21 cellular contexts compared by ENCODE assay signal in the genomic region with DNA sequence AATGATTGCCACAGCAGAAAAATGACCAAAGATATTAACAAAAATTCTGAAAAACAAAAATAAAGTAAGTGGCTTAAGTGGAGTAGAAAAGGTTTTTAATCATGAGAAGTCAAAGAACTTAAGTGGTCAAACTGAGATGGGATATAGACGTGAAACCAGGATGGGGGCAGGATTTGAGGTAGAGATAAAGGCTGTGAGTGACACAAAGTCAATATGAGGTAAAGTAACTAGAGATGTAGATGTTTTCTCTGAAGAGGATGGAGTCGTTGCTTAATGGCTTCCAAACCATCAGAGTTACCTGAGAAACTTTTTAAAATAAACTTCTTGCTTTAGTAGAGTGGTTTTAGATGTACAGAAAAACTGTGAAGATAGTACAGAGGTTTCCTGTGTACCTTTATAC. TPM values are rescaled to one million over a fixed set of nuclear protein-coding genes. Genes with fewer than 3 reads are reported as not detected.
DNase-seq lines count a peak whose midpoint lies in the region; ATAC-seq and TF ChIP-seq lines count a peak whose summit lies in the region.
"Had no signal": no experiment of that assay in that cellular context is flagged by ENCODE, and none has a peak within 500 bp of the region (broad histone marks: within the 10 kb centered on the region; RNA-seq: fewer than 3 reads in every experiment).

No MANE protein-coding gene starts in this region.

- no peak for DNase-seq in activated CD8-positive, alpha-beta T cell treated with anti-CD3 and anti-CD28 coated beads for 36 hours
- no peak for DNase-seq in activated CD8-positive, alpha-beta T cell treated with anti-CD3 and anti-CD28 coated beads, Interleukin-2, amount 10 ng/mL, durations not matched to agents 7 days and 5 days
- no peak for DNase-seq in CD4-positive, CD25-positive, alpha-beta regulatory T cell
- DNase-seq in activated CD4-positive, alpha-beta memory T cell treated with anti-CD3 and anti-CD28 coated beads for 36 hours = no peak
- no peak for DNase-seq in immature natural killer cell
- DNase-seq in PC-3 = no peak
- no peak for DNase-seq in NOMO-1 treated with DMSO at 0.1 percent for 48 hours (lab: John Stamatoyannopoulos, UW; ENCODE audit: unreplicated experiment)
- DNase-seq in brain microvascular endothelial cell = no peak
- DNase-seq: 8988T, DMS 273 treated with DMSO at 0.1 percent for 48 hours, GF-D8, HFFc6, Kasumi-1, MM.1S, NCI-H1105 treated with DMSO at 0.1 percent for 48 hours, NCI-H1694 treated with DMSO at 0.1 percent for 48 hours, NCI-H2107, NCI-H2227 treated with DMSO at 0.1 percent for 48 hours, NCI-H524, Peyer's patch had no signal

- intact Hi-C loops in activated CD8-positive, alpha-beta T cell treated with anti-CD3 and anti-CD28 coated beads for 36 hours (cut with micrococcal nuclease) = no loop called here
- intact Hi-C loops in activated CD4-positive, alpha-beta memory T cell treated with anti-CD3 and anti-CD28 coated beads for 36 hours (cut with micrococcal nuclease) = loop anchor here (2.0 kb wide), 1 partner anchor 17 kb away; no protein-coding TSS in a partner anchor
- intact Hi-C loops in PC-3 (cut with micrococcal nuclease) = loop anchor here (10.0 kb wide), 1 partner anchor 47 kb away; no protein-coding TSS in a partner anchor

- peaks cover 8% of the 10 kb centered on the region; the same call in 1 of the 2 replicates for H4K20me1 ChIP-seq in PC-3 (ENCODE audit: low read length)

- peaks cover 13% of the 10 kb centered on the region for H3K9me3 Mint-ChIP-seq in activated CD8-positive, alpha-beta T cell treated with anti-CD3 and anti-CD28 coated beads for 36 hours
- no peaks in the 10 kb centered on the region for H3K9me3 Mint-ChIP-seq in activated CD8-positive, alpha-beta T cell treated with anti-CD3 and anti-CD28 coated beads, Interleukin-2, amount 10 ng/mL, durations not matched to agents 7 days and 5 days (ENCODE audit: insufficient read depth)
- peaks cover 0 to 4% (median 0%) of the 10 kb centered on the region in 7 donors for H3K9me3 Mint-ChIP-seq in CD4-positive, CD25-positive, alpha-beta regulatory T cell
- H3K9me3 Mint-ChIP-seq in activated CD4-positive, alpha-beta memory T cell treated with anti-CD3 and anti-CD28 coated beads for 36 hours = peaks cover 10% of the 10 kb centered on the region
- peaks cover 0 to 4% (median 0%) of the 10 kb centered on the region in 6 donors for H3K9me3 Mint-ChIP-seq in immature natural killer cell

- H3K27me3 Mint-ChIP-seq in activated CD8-positive, alpha-beta T cell treated with anti-CD3 and anti-CD28 coated beads for 36 hours = no peaks in the 10 kb centered on the region
- H3K27me3 Mint-ChIP-seq in activated CD8-positive, alpha-beta T cell treated with anti-CD3 and anti-CD28 coated beads, Interleukin-2, amount 10 ng/mL, durations not matched to agents 7 days and 5 days (ENCODE audit: low read depth) = no peaks in the 10 kb centered on the region
- no peaks in the 10 kb centered on the region for H3K27me3 Mint-ChIP-seq in CD4-positive, CD25-positive, alpha-beta regulatory T cell
- no peaks in the 10 kb centered on the region for H3K27me3 Mint-ChIP-seq in activated CD4-positive, alpha-beta memory T cell treated with anti-CD3 and anti-CD28 coated beads for 36 hours
- H3K27me3 Mint-ChIP-seq in immature natural killer cell (ENCODE audit: low read depth in 3 of 3) = peaks cover 0 to 4% (median 0%) of the 10 kb centered on the region in 3 donors

- no TSS peak for BruUV-seq in PC-3 (replicated peaks; lab: Mats Ljungman, UMichigan)

- peaks cover 0 to 2% of the 10 kb centered on the region in 2 experiments for H3K9me3 ChIP-seq in CD4-positive, CD25-positive, alpha-beta regulatory T cell (ENCODE audit: control insufficient read depth in 2 of 2, low read length in 2 of 2)
- no peaks in the 10 kb centered on the region for H3K9me3 ChIP-seq in PC-3 (ENCODE audit: low read length)
- H3K9me3 ChIP-seq: Peyer's patch had no signal

- H3K36me3 ChIP-seq in CD4-positive, CD25-positive, alpha-beta regulatory T cell (ENCODE audit: control insufficient read depth, insufficient read depth, low read length) = peaks cover 12% of the 10 kb centered on the region
- H3K36me3 ChIP-seq in PC-3 (ENCODE audit: low read depth, low read length) (no peaks in the 10 kb centered on the region), brain microvascular endothelial cell (replicated peaks) (no peaks in the 10 kb centered on the region)

- H3K4me1 Mint-ChIP-seq in activated CD8-positive, alpha-beta T cell treated with anti-CD3 and anti-CD28 coated beads for 36 hours (ENCODE audit: low read depth) = peaks cover 65% of the 10 kb centered on the region
- H3K4me1 Mint-ChIP-seq in activated CD8-positive, alpha-beta T cell treated with anti-CD3 and anti-CD28 coated beads, Interleukin-2, amount 10 ng/mL, durations not matched to agents 7 days and 5 days (ENCODE audit: low read depth) = peaks cover 45% of the 10 kb centered on the region
- H3K4me1 Mint-ChIP-seq in CD4-positive, CD25-positive, alpha-beta regulatory T cell = peaks cover 35 to 82% (median 72%) of the 10 kb centered on the region in 4 donors
- peaks cover 73% of the 10 kb centered on the region for H3K4me1 Mint-ChIP-seq in activated CD4-positive, alpha-beta memory T cell treated with anti-CD3 and anti-CD28 coated beads for 36 hours (ENCODE audit: low read depth)
- H3K4me1 Mint-ChIP-seq in immature natural killer cell = peaks cover 82 to 90% of the 10 kb centered on the region in 2 donors

- no peak overlapping the region for H3K4me3 Mint-ChIP-seq in activated CD8-positive, alpha-beta T cell treated with anti-CD3 and anti-CD28 coated beads for 36 hours
- no peak overlapping the region for H3K4me3 Mint-ChIP-seq in activated CD8-positive, alpha-beta T cell treated with anti-CD3 and anti-CD28 coated beads, Interleukin-2, amount 10 ng/mL, durations not matched to agents 7 days and 5 days
- peak overlapping the region in 3 of 4 donors; percentile 4 to 43 (median 11) for H3K4me3 Mint-ChIP-seq in CD4-positive, CD25-positive, alpha-beta regulatory T cell
- no peak overlapping the region for H3K4me3 Mint-ChIP-seq in activated CD4-positive, alpha-beta memory T cell treated with anti-CD3 and anti-CD28 coated beads for 36 hours
- H3K4me3 Mint-ChIP-seq in immature natural killer cell = peak overlapping the region in 2 of 5 donors; percentile 3 to 52
- H3K4me3 Mint-ChIP-seq: HFFc6 had no signal

- in situ Hi-C loops in brain microvascular endothelial cell (cut with HindIII; ENCODE audit: low pct_ligation_motif_present, low sequenced_read_pairs) = no loop called here

- H3K27ac ChIP-seq in CD4-positive, CD25-positive, alpha-beta regulatory T cell (ENCODE audit: insufficient read depth, low read length, poor library complexity, severe bottlenecking) = peak overlapping the region; percentile 20
- H3K27ac ChIP-seq in PC-3 (ENCODE audit: low read length) (no peak overlapping the region), brain microvascular endothelial cell (no peak overlapping the region)
- H3K27ac ChIP-seq: Peyer's patch had no signal

- no peak for ATAC-seq in activated CD8-positive, alpha-beta T cell treated with anti-CD3 and anti-CD28 coated beads for 36 hours
- ATAC-seq in activated CD8-positive, alpha-beta T cell treated with anti-CD3 and anti-CD28 coated beads, Interleukin-2, amount 10 ng/mL, durations not matched to agents 7 days and 5 days = no peak
- ATAC-seq in CD4-positive, CD25-positive, alpha-beta regulatory T cell (ENCODE audit: low read depth in 2 of 2) = no peak
- ATAC-seq in PC-3 = no peak
- ATAC-seq: Right ventricle myocardium inferior had no signal

- H3K79me2 ChIP-seq in PC-3 (ENCODE audit: low read length) = peaks cover 84% of the 10 kb centered on the region

- CTCF ChIA-PET in activated CD8-positive, alpha-beta T cell treated with anti-CD3 and anti-CD28 coated beads for 36 hours (lab: Charles Lee) = interaction anchor here (1.2 kb wide), 1 partner anchor 84 kb away, joined by 4 read pairs; no protein-coding TSS in a partner anchor
- CTCF ChIA-PET in activated CD8-positive, alpha-beta T cell treated with anti-CD3 and anti-CD28 coated beads, Interleukin-2, amount 10 ng/mL, durations not matched to agents 7 days and 5 days (lab: Charles Lee) = no interaction called here
- CTCF ChIA-PET in activated CD4-positive, alpha-beta memory T cell treated with anti-CD3 and anti-CD28 coated beads for 36 hours (lab: Charles Lee) = interaction anchor here (0.9 kb wide), 1 partner anchor 10 kb away, joined by 3 read pairs; no protein-coding TSS in a partner anchor
- CTCF ChIA-PET in PC-3 (lab: Charles Lee) = no interaction called here

- H3K36me3 Mint-ChIP-seq in activated CD8-positive, alpha-beta T cell treated with anti-CD3 and anti-CD28 coated beads for 36 hours (ENCODE audit: low read depth) = peaks cover 52% of the 10 kb centered on the region
- peaks cover 42% of the 10 kb centered on the region for H3K36me3 Mint-ChIP-seq in activated CD8-positive, alpha-beta T cell treated with anti-CD3 and anti-CD28 coated beads, Interleukin-2, amount 10 ng/mL, durations not matched to agents 7 days and 5 days (ENCODE audit: low read depth)
- peaks cover 22% of the 10 kb centered on the region for H3K36me3 Mint-ChIP-seq in CD4-positive, CD25-positive, alpha-beta regulatory T cell
- H3K36me3 Mint-ChIP-seq in activated CD4-positive, alpha-beta memory T cell treated with anti-CD3 and anti-CD28 coated beads for 36 hours = peaks cover 27% of the 10 kb centered on the region
- peaks cover under 1 to 9% (median 5%) of the 10 kb centered on the region in 3 donors for H3K36me3 Mint-ChIP-seq in immature natural killer cell

- H3K4me3 ChIP-seq in CD4-positive, CD25-positive, alpha-beta regulatory T cell (ENCODE audit: low read depth, low read length) = peak overlapping the region; percentile 52
- no peak overlapping the region for H3K4me3 ChIP-seq in PC-3 (ENCODE audit: low read length)
- no peak overlapping the region for H3K4me3 ChIP-seq in brain microvascular endothelial cell (ENCODE audit: low read depth, low read length)
- H3K4me3 ChIP-seq: Peyer's patch had no signal

- peaks cover 43% of the 10 kb centered on the region for H3K4me1 ChIP-seq in CD4-positive, CD25-positive, alpha-beta regulatory T cell (ENCODE audit: control insufficient read depth, insufficient read depth, low read length, poor library complexity, severe bottlenecking)
- H3K4me1 ChIP-seq in PC-3 (ENCODE audit: insufficient read depth, low read length) = peaks cover 8% of the 10 kb centered on the region

- no peaks in the 10 kb centered on the region for H3K9me2 ChIP-seq in PC-3 (replicated peaks; ENCODE audit: low read length)

- no peak overlapping the region for H2AFZ ChIP-seq in PC-3 (ENCODE audit: low read length)

- peak overlapping the region; percentile 11 for H3K27ac Mint-ChIP-seq in activated CD8-positive, alpha-beta T cell treated with anti-CD3 and anti-CD28 coated beads for 36 hours
- no peak overlapping the region for H3K27ac Mint-ChIP-seq in activated CD8-positive, alpha-beta T cell treated with anti-CD3 and anti-CD28 coated beads, Interleukin-2, amount 10 ng/mL, durations not matched to agents 7 days and 5 days
- H3K27ac Mint-ChIP-seq in CD4-positive, CD25-positive, alpha-beta regulatory T cell = no peak overlapping the region
- peak overlapping the region; percentile 9 for H3K27ac Mint-ChIP-seq in activated CD4-positive, alpha-beta memory T cell treated with anti-CD3 and anti-CD28 coated beads for 36 hours
- peak overlapping the region in 4 of 6 donors; percentile 1 to 53 (median 4) for H3K27ac Mint-ChIP-seq in immature natural killer cell
- H3K27ac Mint-ChIP-seq: HFFc6 had no signal

- no peaks in the 10 kb centered on the region for H3F3A ChIP-seq in PC-3 (ENCODE audit: low read length, unreplicated experiment)

- POLR2A ChIA-PET in activated CD8-positive, alpha-beta T cell treated with anti-CD3 and anti-CD28 coated beads for 36 hours (lab: Charles Lee) = no interaction called here
- POLR2A ChIA-PET in activated CD8-positive, alpha-beta T cell treated with anti-CD3 and anti-CD28 coated beads, Interleukin-2, amount 10 ng/mL, durations not matched to agents 7 days and 5 days (lab: Charles Lee) = no interaction called here
- POLR2A ChIA-PET in activated CD4-positive, alpha-beta memory T cell treated with anti-CD3 and anti-CD28 coated beads for 36 hours (lab: Charles Lee) = interaction anchor here (1.7 kb wide), 1 partner anchor 75 kb away, joined by 9 read pairs; no protein-coding TSS in a partner anchor
- POLR2A ChIA-PET in PC-3 (lab: Charles Lee; ENCODE audit: unreplicated experiment) = no interaction called here

- no peak overlapping the region for H3K9ac ChIP-seq in PC-3 (ENCODE audit: low read length)

- no peaks in the 10 kb centered on the region for H3K27me3 ChIP-seq in CD4-positive, CD25-positive, alpha-beta regulatory T cell (ENCODE audit: control insufficient read depth, insufficient read depth, low read length)
- H3K27me3 ChIP-seq in PC-3 (ENCODE audit: low read length) (no peaks in the 10 kb centered on the region), brain microvascular endothelial cell (replicated peaks) (no peaks in the 10 kb centered on the region)
- H3K27me3 ChIP-seq: Peyer's patch had no signal

- no peak for TF ChIP-seq CTCF in activated CD8-positive, alpha-beta T cell treated with anti-CD3 and anti-CD28 coated beads for 36 hours (IDR thresholded peaks at IDR 0.05)
- TF ChIP-seq CTCF in PC-3 (conservative IDR thresholded peaks at IDR 0.05; ENCODE audit: low read depth, low read length) = no peak
- TF ChIP-seq CTCF in brain microvascular endothelial cell (IDR thresholded peaks at IDR 0.05; ENCODE audit: low read depth, low read length, missing control alignments) = no peak

- no peak overlapping the region for H3K4me2 ChIP-seq in PC-3 (ENCODE audit: low read length)

RNA-seq across cellular contexts. Expression of gene ANKRD12, which starts 21.2 kb away (rescaled TPM):
- 10 to 100 TPM; 62.5 to 68.4 TPM for total RNA-seq in activated CD8-positive, alpha-beta T cell treated with anti-CD3 and anti-CD28 coated beads for 36 hours
- total RNA-seq in activated CD8-positive, alpha-beta T cell treated with anti-CD3 and anti-CD28 coated beads, Interleukin-2, amount 10 ng/mL, durations not matched to agents 7 days and 5 days = 10 to 100 TPM; 60.8 to 68.9 TPM
- total RNA-seq in CD4-positive, CD25-positive, alpha-beta regulatory T cell = 200 TPM
- polyA plus RNA-seq in CD4-positive, CD25-positive, alpha-beta regulatory T cell = 10 to 100 TPM; 28.2 to 41.9 (median 37.0) TPM
- total RNA-seq in activated CD4-positive, alpha-beta memory T cell treated with anti-CD3 and anti-CD28 coated beads for 36 hours = 10 to 100 TPM; 77.8 to 83.9 TPM
- 10 to 100 TPM in 2 of 3 donors, 1 to 10 TPM in 1; 8.8 to 69.7 (median 35.7) TPM for polyA plus RNA-seq in immature natural killer cell
- 14.5 and 19.1 TPM in 2 replicates for total RNA-seq in PC-3 (2014; rRNA removed)

RNA-seq across cellular contexts. Expression of gene NDUFV2, which starts 55.3 kb away (rescaled TPM):
- 100 to 1,000 TPM; 324 to 332 TPM for total RNA-seq in activated CD8-positive, alpha-beta T cell treated with anti-CD3 and anti-CD28 coated beads for 36 hours
- 100 to 1,000 TPM; 200 to 206 TPM for total RNA-seq in activated CD8-positive, alpha-beta T cell treated with anti-CD3 and anti-CD28 coated beads, Interleukin-2, amount 10 ng/mL, durations not matched to agents 7 days and 5 days
- 207 TPM for total RNA-seq in CD4-positive, CD25-positive, alpha-beta regulatory T cell
- polyA plus RNA-seq in CD4-positive, CD25-positive, alpha-beta regulatory T cell = 100 to 1,000 TPM; 221 to 282 (median 255) TPM
- 100 to 1,000 TPM; 535 to 552 TPM for total RNA-seq in activated CD4-positive, alpha-beta memory T cell treated with anti-CD3 and anti-CD28 coated beads for 36 hours
- 100 to 1,000 TPM in 2 of 3 donors, 10 to 100 TPM in 1; 88.7 to 155 (median 115) TPM for polyA plus RNA-seq in immature natural killer cell
- total RNA-seq in PC-3 (2014; rRNA removed) = 188 and 272 TPM in 2 replicates

Comparison
In these comparisons a context has a peak if more than half of its experiments do, and no peak if none do; other contexts are left out.
1. H3K27ac Mint-ChIP-seq: peak in activated CD8-positive, alpha-beta T cell treated with anti-CD3 and anti-CD28 coated beads for 36 hours (single experiment), activated CD4-positive, alpha-beta memory T cell treated with anti-CD3 and anti-CD28 coated beads for 36 hours (single experiment) and immature natural killer cell (4 of 6); none in activated CD8-positive, alpha-beta T cell treated with anti-CD3 and anti-CD28 coated beads, Interleukin-2, amount 10 ng/mL, durations not matched to agents 7 days and 5 days (single experiment) and CD4-positive, CD25-positive, alpha-beta regulatory T cell (0 of 3).
2. CTCF ChIA-PET loops: an anchor here in activated CD8-positive, alpha-beta T cell treated with anti-CD3 and anti-CD28 coated beads for 36 hours (1.2 kb wide) and activated CD4-positive, alpha-beta memory T cell treated with anti-CD3 and anti-CD28 coated beads for 36 hours (0.9 kb wide); none called in activated CD8-positive, alpha-beta T cell treated with anti-CD3 and anti-CD28 coated beads, Interleukin-2, amount 10 ng/mL, durations not matched to agents 7 days and 5 days and PC-3.
3. H3K4me3 Mint-ChIP-seq: peak in CD4-positive, CD25-positive, alpha-beta regulatory T cell (3 of 4); none in activated CD8-positive, alpha-beta T cell treated with anti-CD3 and anti-CD28 coated beads for 36 hours (single experiment), activated CD8-positive, alpha-beta T cell treated with anti-CD3 and anti-CD28 coated beads, Interleukin-2, amount 10 ng/mL, durations not matched to agents 7 days and 5 days (single experiment) and activated CD4-positive, alpha-beta memory T cell treated with anti-CD3 and anti-CD28 coated beads for 36 hours (single experiment).